In genomic region chr4:15920723-15921591, GRCh38 we compare ENCODE assay signal across 8 cellular contexts. TPM values are rescaled to one million over a fixed set of nuclear protein-coding genes. Genes with fewer than 3 reads are reported as not detected.
A peak's percentile ranks its signal among the peaks of the same experiment; 100 is the strongest.
DNase-seq lines count a peak whose midpoint lies in the region; ATAC-seq, FAIRE-seq and TF ChIP-seq lines count a peak whose summit lies in the region.

No MANE protein-coding gene starts in this region.

- CTCF ChIA-PET in Panc1 (lab: Charles Lee) (no interaction called here), GM10248 (lab: Yijun Ruan, JAX) (interaction anchor here (1.0 to 1.5 kb wide), 3 partner anchors 7 to 11 kb away, joined by 3 read pairs; no protein-coding TSS in a partner anchor)

- TF ChIP-seq POLR2A in H54 (IDR thresholded peaks at IDR 0.05; ENCODE audit: low read depth, low read length), result no peak

- BruUV-seq in Panc1 (replicated peaks; lab: Mats Ljungman, UMichigan), result no TSS peak

- DNase-seq in H54 (ENCODE audit: insufficient read length, low spot score) (peak; percentile 30), Panc1 (ENCODE audit: low read depth, low spot score) (peak; percentile 79), fibroblast of mammary gland (ENCODE audit: low read depth) (peak; percentile 99), skeletal muscle cell (ENCODE audit: low read depth) (peak; percentile 93), GM10248 (ENCODE audit: extremely low spot score) (no peak)

- in situ Hi-C loops in Panc1 (cut with HindIII; ENCODE audit: low pct_unique_long_range_greater_than_20kb, low sequenced_read_pairs), result no loop called here

- no peaks in the 10 kb centered on the region for H3K36me3 ChIP-seq in Panc1 (ENCODE audit: control insufficient read depth, insufficient read depth, low read length)

- FAIRE-seq in H54 (lab: Jason Lieb, UNC), result peak; percentile 98

- no peaks in the 10 kb centered on the region for H3K9me3 ChIP-seq in Panc1 (ENCODE audit: control insufficient read depth, insufficient read depth, low read depth, low read length)

- POLR2A ChIA-PET in Panc1 (lab: Charles Lee) (no interaction called here), GM10248 (lab: Yijun Ruan, JAX) (no interaction called here)

- H3K4me3 ChIP-seq in Panc1 (ENCODE audit: low read depth in 2 of 2, low read length in 2 of 2) (no peak overlapping the region), fibroblast of mammary gland (ENCODE audit: control insufficient read depth, low read depth, low read length) (no peak overlapping the region), skeletal muscle cell (ENCODE audit: low read depth, low read length) (no peak overlapping the region)

- ATAC-seq in Panc1 (peak; percentile 97), GM18909 (IDR thresholded peaks at IDR 0.05; ENCODE audit: poor library complexity, unreplicated experiment) (no peak), HG02852 (IDR thresholded peaks at IDR 0.05; ENCODE audit: unreplicated experiment) (no peak), GM21786 (IDR thresholded peaks at IDR 0.05; ENCODE audit: unreplicated experiment) (no peak)

- intact Hi-C loops in Panc1 (cut with micrococcal nuclease; ENCODE audit: unreplicated experiment), result no loop called here

- H3K27ac ChIP-seq in Panc1 (ENCODE audit: low read length), result 0 out of 2 replicates have a peak overlapping the region, but pooled peaks have one; percentile 39

- no peak for TF ChIP-seq CTCF in Panc1 (IDR thresholded peaks at IDR 0.05)
- no peak for TF ChIP-seq CTCF in fibroblast of mammary gland (conservative IDR thresholded peaks at IDR 0.05; ENCODE audit: control insufficient read depth, insufficient read depth, low read depth, low read length)
- no peak for TF ChIP-seq CTCF in GM10248 (IDR thresholded peaks at IDR 0.05; ENCODE audit: control extremely low read depth, extremely low read depth, low read depth, missing control alignments)

- no peaks in the 10 kb centered on the region for H3K27me3 ChIP-seq in Panc1 (ENCODE audit: control insufficient read depth, insufficient read depth, low read length)

- H3K4me1 ChIP-seq in Panc1 (ENCODE audit: control insufficient read depth, insufficient read depth, low read length), result no peaks in the 10 kb centered on the region; the same call in 1 of the 2 replicates

RNA-seq across cellular contexts. Expression of gene FGFBP1, which starts 17.6 kb away (rescaled TPM):
- 0.39 TPM for total RNA-seq in Panc1 (2021; ENCODE audit: unreplicated experiment)
- not detected for polyA plus RNA-seq in Panc1 (2012; ENCODE audit: insufficient read length)

RNA-seq across cellular contexts. Expression of gene FGFBP2, which starts 42.0 kb away (rescaled TPM):
- total RNA-seq in Panc1 (2021; ENCODE audit: unreplicated experiment), result 0.33 TPM
- not detected for polyA plus RNA-seq in Panc1 (2012; ENCODE audit: insufficient read length)
